Comparison of ENCODE assay signal across 8 cellular contexts in the genomic region with DNA sequence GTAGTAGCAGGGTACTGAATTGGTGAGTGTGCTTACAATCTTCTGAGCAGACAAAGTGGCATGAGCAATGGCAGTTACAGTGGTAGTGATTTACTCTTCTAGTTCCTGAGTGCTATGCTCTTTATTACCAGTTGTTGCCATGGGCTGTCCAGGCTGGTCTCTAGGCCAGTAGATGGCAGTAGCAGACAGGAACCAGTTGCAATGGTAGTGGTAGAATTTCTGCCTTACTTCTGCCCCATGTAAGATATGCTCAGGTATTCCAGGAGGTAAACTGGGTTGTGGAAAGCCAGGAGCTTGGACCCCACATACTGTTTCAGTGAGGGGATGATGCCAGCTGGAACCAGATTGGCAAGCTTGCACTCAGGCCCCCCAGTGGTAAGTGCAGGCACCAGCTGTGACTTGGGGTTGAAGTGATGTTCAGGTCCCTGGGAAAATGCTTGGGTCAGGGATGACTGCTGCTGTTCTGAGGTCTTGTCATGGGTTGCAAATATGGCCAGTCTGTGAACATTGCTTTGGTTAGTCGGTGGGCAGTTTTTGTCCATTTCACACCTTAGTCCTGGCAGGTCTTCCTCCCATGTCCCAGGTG.
A peak's percentile ranks its signal among the peaks of the same experiment; 100 is the strongest.
DNase-seq lines count a peak whose midpoint lies in the region; ATAC-seq and TF ChIP-seq lines count a peak whose summit lies in the region.

No MANE protein-coding gene starts in this region.

- H3K36me3 ChIP-seq in esophagus muscularis mucosa = no peaks in the 10 kb centered on the region

- H3K4me1 ChIP-seq in esophagus muscularis mucosa = no peaks in the 10 kb centered on the region

- no peak overlapping the region for H3K27ac ChIP-seq in esophagus muscularis mucosa (replicated peaks in 1 of 4)

- no peaks in the 10 kb centered on the region for H3K27me3 ChIP-seq in esophagus muscularis mucosa

- TF ChIP-seq CTCF in GM12874 (IDR thresholded peaks at IDR 0.05; ENCODE audit: insufficient read depth, low read depth, low read length) = peak; percentile 23; the same call in 1 of the 2 replicates
- peak in 1 of 3 experiments; percentile 20 for TF ChIP-seq CTCF in esophagus muscularis mucosa (IDR thresholded peaks at IDR 0.05)

- WGBS in esophagus muscularis mucosa = 29% methylated on average over 1 of the region's 1 CpG

- peak; percentile 1 to 10 for DNase-seq in activated CD4-positive, alpha-beta T cell treated with anti-CD3 and anti-CD28 coated beads, Interleukin-2, amount 50 U/mL, for 48 hours
- peak; percentile 4 for DNase-seq in myocyte (ENCODE audit: low read depth)
- DNase-seq in UCSD-AML1 (lab: John Stamatoyannopoulos, UW; ENCODE audit: unreplicated experiment) = no peak
- no peak for DNase-seq in esophagus muscularis mucosa (ENCODE audit: extremely low spot score)

- no peaks in the 10 kb centered on the region for H3K9me3 ChIP-seq in esophagus muscularis mucosa

- TF ChIP-seq POLR2A in esophagus muscularis mucosa (IDR thresholded peaks at IDR 0.05; ENCODE audit: low read depth) = no peak

- TF ChIP-seq EP300 in esophagus muscularis mucosa (IDR thresholded peaks at IDR 0.05) = no peak

- intact Hi-C loops in esophagus muscularis mucosa (cut with DNase I) = no loop called here

- ATAC-seq in HG03432 (IDR thresholded peaks at IDR 0.05; ENCODE audit: unreplicated experiment) (peak; percentile 60), HG02642 (IDR thresholded peaks at IDR 0.05; ENCODE audit: poor library complexity, unreplicated experiment) (no peak), HG02571 (IDR thresholded peaks at IDR 0.05; ENCODE audit: unreplicated experiment) (no peak)

- no peak overlapping the region for H3K4me3 ChIP-seq in esophagus muscularis mucosa

Comparison
In these comparisons a context has a peak if more than half of its experiments do, and no peak if none do; other contexts are left out.
1. DNase-seq: peak in activated CD4-positive, alpha-beta T cell treated with anti-CD3 and anti-CD28 coated beads, Interleukin-2, amount 50 U/mL, for 48 hours (2 of 2) and myocyte (single experiment); none in UCSD-AML1 (single experiment) and esophagus muscularis mucosa (single experiment).